20 cellular contexts compared by ENCODE assay signal in the genomic region with DNA sequence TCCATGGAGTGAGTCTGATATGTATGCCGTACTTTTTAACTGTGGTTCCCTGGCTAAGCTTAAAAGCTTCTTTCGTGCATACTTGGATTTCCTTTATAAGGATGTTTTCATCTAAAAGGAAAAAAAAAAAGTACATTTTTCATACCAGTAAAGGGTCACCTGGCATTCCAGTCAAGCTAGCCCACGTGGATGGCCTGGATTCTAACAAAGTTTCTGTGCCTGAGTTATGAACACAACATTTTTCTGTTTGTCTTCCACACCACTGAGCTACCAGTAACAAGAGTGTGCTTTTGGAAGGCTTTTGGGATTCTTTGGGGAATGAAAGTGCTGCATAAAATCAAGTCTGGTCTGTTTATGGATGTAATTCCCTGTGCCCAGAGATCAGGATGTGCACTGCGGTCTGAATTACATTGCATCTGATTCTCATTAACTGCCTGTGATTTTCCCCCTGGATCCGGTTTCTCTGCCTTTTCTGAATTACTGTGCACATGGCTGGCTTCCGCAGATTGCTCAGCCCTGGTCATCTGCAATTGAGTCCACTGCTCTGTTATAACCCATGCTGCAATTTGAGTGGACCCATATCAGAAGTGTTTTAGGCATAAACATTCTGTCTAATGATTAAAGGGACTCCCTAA. TPM values are rescaled to one million over a fixed set of nuclear protein-coding genes. Genes with fewer than 3 reads are reported as not detected.
DNase-seq lines count a peak whose midpoint lies in the region; TF ChIP-seq lines count a peak whose summit lies in the region.
"Had no signal": no experiment of that assay in that cellular context is flagged by ENCODE, and none has a peak within 500 bp of the region (broad histone marks: within the 10 kb centered on the region; RNA-seq: fewer than 3 reads in every experiment).

No MANE protein-coding gene starts in this region.

- H3K36me3 ChIP-seq in adipocyte (ENCODE audit: control insufficient read depth, insufficient read depth, low read length, severe bottlenecking) (no peaks in the 10 kb centered on the region), hepatocyte (replicated peaks; ENCODE audit: insufficient read depth, low read depth) (no peaks in the 10 kb centered on the region)
- H3K36me3 ChIP-seq: cardiac muscle cell, left lung, pancreas, thoracic aorta had no signal

- peak overlapping the region; percentile 9 for H3K27ac ChIP-seq in hepatocyte
- H3K27ac ChIP-seq: cardiac muscle cell, foreskin keratinocyte, left lung, pancreas, thoracic aorta, VCaP had no signal

- H3K4me3 ChIP-seq in adipocyte (ENCODE audit: low read length) (peak overlapping the region; percentile 22), hepatocyte (no peak overlapping the region)
- H3K4me3 ChIP-seq: cardiac muscle cell, left lung, pancreas, thoracic aorta had no signal

- DNase-seq in EH (ENCODE audit: low read depth) (peak; percentile 90), adipocyte (ENCODE audit: low read depth) (peak; percentile 89), hepatocyte (ENCODE audit: low spot score) (peak; percentile 43), stromal cell of bone marrow (ENCODE audit: low read depth) (peak; percentile 85), NCI-H526 (lab: John Stamatoyannopoulos, UW) (no peak), NCI-H526 treated with DMSO at 0.1 percent for 48 hours (lab: John Stamatoyannopoulos, UW) (no peak)
- DNase-seq in activated CD4-positive, alpha-beta T cell treated with anti-CD3 and anti-CD28 coated beads for 48 hours, result no peak
- DNase-seq: activated CD4-positive, alpha-beta memory T cell treated with anti-CD3 and anti-CD28 coated beads, Interleukin-2, amount 10 ng/mL, durations not matched to agents 7 days and 5 days; activated T-cell treated with anti-CD3 and anti-CD28 coated beads, Interleukin-2, amount 50 U/mL, for 4 hours; DMS79 treated with DMSO at 0.1 percent for 48 hours; foreskin keratinocyte; H9; left lung; NCI-H226; pancreas; T-helper 1 cell had no signal

- TF ChIP-seq CTCF in hepatocyte (IDR thresholded peaks at IDR 0.05; ENCODE audit: poor library complexity), result no peak

- H3K9me2 ChIP-seq in hepatocyte (replicated peaks; ENCODE audit: insufficient read depth), result no peaks in the 10 kb centered on the region

- H2AFZ ChIP-seq in hepatocyte, result no peak overlapping the region

- H4K20me1 ChIP-seq in hepatocyte (ENCODE audit: insufficient read depth, poor library complexity, severe bottlenecking), result no peaks in the 10 kb centered on the region

- peak overlapping the region; percentile 37 for H3K9ac ChIP-seq in adipocyte (ENCODE audit: low read length)

- H3K4me1 ChIP-seq in adipocyte (ENCODE audit: control insufficient read depth, insufficient read depth, low read length), result peaks cover 26% of the 10 kb centered on the region
- peaks cover 11% of the 10 kb centered on the region for H3K4me1 ChIP-seq in hepatocyte (ENCODE audit: insufficient read depth)
- H3K4me1 ChIP-seq: foreskin keratinocyte, left lung, pancreas had no signal

- H3K4me2 ChIP-seq in hepatocyte, result no peak overlapping the region

- no peaks in the 10 kb centered on the region for H3K79me2 ChIP-seq in hepatocyte

- WGBS in hepatocyte (ENCODE audit: low lambda C conversion rate, missing lambda C conversion rate), result 44% methylated on average over 6 of the region's 6 CpGs

- H3K27me3 ChIP-seq in adipocyte (replicated peaks; ENCODE audit: control insufficient read depth, insufficient read depth, low read length) (no peaks in the 10 kb centered on the region), hepatocyte (no peaks in the 10 kb centered on the region)
- H3K27me3 ChIP-seq: cardiac muscle cell, foreskin keratinocyte, left lung, pancreas had no signal

- no peaks in the 10 kb centered on the region for H3K9me3 ChIP-seq in adipocyte (ENCODE audit: control insufficient read depth, low read length)
- no peaks in the 10 kb centered on the region for H3K9me3 ChIP-seq in hepatocyte (ENCODE audit: low read depth)
- H3K9me3 ChIP-seq: pancreas, thoracic aorta had no signal

RNA-seq across cellular contexts. Expression of a gene that starts 38.3 kb away (rescaled TPM):
- 43.5 and 47.8 TPM in 2 replicates for total RNA-seq in hepatocyte
- polyA plus RNA-seq in hepatocyte, result 25.8 and 26.2 TPM in 2 replicates
- polyA plus RNA-seq: CD14-positive monocyte had no signal

Comparison
In these comparisons a context has a peak if more than half of its experiments do, and no peak if none do; other contexts are left out.
1. DNase-seq: peak in EH (single experiment), adipocyte (single experiment), hepatocyte (single experiment) and stromal cell of bone marrow (single experiment); none in activated CD4-positive, alpha-beta T cell treated with anti-CD3 and anti-CD28 coated beads for 48 hours (single experiment), NCI-H526 (0 of 2) and NCI-H526 treated with DMSO at 0.1 percent for 48 hours (single experiment).